11 cellular contexts compared by ENCODE assay signal in genomic region chr2:59029058-59029457, GRCh38.
"Had no signal": no experiment of that assay in that cellular context is flagged by ENCODE, and none has a peak within 500 bp of the region (broad histone marks: within the 10 kb centered on the region; RNA-seq: fewer than 3 reads in every experiment).

No MANE protein-coding gene starts in this region.

- DNase-seq: activated CD4-positive, alpha-beta T cell treated with anti-CD3 and anti-CD28 coated beads, Interleukin-2, amount 50 U/mL, for 48 hours; activated CD4-positive, CD25-positive, alpha-beta regulatory T cell treated with anti-CD3 and anti-CD28 coated beads, Interleukin-2, amount 50 U/mL, for 72 hours; activated CD8-positive, alpha-beta memory T cell treated with anti-CD3 and anti-CD28 coated beads, Interleukin-2, amount 10 ng/mL, durations not matched to agents 7 days and 5 days; activated effector memory CD4-positive, alpha-beta T cell treated with anti-CD3 and anti-CD28 coated beads, Interleukin-2, amount 50 U/mL, for 16 hours; activated T-cell treated with anti-CD3 and anti-CD28 coated beads, Interleukin-2, amount 50 U/mL, for 24 hours; amygdala; dorsolateral prefrontal cortex; glutamatergic neuron; mesendoderm; occipital lobe; stimulated activated CD4-positive, alpha-beta T cell treated with anti-CD3 and anti-CD28 coated beads, Interleukin-4, amount 100 ng/mL, for 1 hour had no signal

- ATAC-seq: activated CD8-positive, alpha-beta memory T cell treated with anti-CD3 and anti-CD28 coated beads, Interleukin-2, amount 10 ng/mL, durations not matched to agents 7 days and 5 days had no signal

- H3K4me3 ChIP-seq: dorsolateral prefrontal cortex had no signal

- H3K27ac ChIP-seq: dorsolateral prefrontal cortex had no signal
